Comparison of ENCODE assay signal across 32 cellular contexts in the genomic region with DNA sequence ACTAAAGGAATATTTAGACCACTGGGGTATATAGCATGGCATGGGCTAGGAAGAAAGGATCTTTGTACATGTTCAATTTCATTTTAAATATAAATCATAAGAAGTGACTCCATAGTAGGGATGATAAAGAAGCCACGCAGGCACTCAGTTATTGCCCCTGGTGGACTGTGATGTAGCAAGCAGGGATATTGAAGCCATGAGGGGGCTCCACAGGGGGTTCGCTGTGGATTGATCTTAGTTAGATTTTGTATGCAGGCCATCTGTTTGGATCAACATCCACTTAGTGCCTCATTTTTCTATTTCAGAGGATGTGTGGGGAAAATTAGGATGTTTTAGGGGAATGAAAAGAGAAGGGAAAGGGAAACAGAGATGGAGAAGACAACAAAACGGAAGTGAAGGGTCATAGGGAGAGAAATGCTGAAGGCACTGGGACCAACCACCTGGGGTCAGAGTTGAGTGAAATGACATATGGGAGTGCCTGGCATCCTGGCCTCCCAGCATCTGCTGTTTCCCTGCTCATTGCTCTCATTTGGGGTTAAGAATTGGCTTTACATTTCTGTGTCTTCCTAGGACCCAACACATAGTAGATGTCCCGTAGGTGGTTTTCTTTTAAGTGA. TPM values are rescaled to one million over a fixed set of nuclear protein-coding genes. Genes with fewer than 3 reads are reported as not detected.
A peak's percentile ranks its signal among the peaks of the same experiment; 100 is the strongest.
DNase-seq lines count a peak whose midpoint lies in the region; ATAC-seq, FAIRE-seq and TF ChIP-seq lines count a peak whose summit lies in the region.
"Had no signal": no experiment of that assay in that cellular context is flagged by ENCODE, and none has a peak within 500 bp of the region (broad histone marks: within the 10 kb centered on the region; RNA-seq: fewer than 3 reads in every experiment).

No MANE protein-coding gene starts in this region.

- ATAC-seq in GM19467 (IDR thresholded peaks at IDR 0.05; ENCODE audit: unreplicated experiment), result no peak
- ATAC-seq: activated CD4-positive, CD25-positive, alpha-beta regulatory T cell treated with anti-CD3 and anti-CD28 coated beads, Interleukin-2, amount 50 U/mL, for 24 hours; left lobe of liver; stimulated activated naive B cell treated with anti-CD40 and anti-IgM and Interleukin-4, amounts not matched to agents 10 μg/mL and 1 μg/mL and 100 μg/mL, for 72 hours had no signal

- peak overlapping the region; percentile 98 for H3K27ac Mint-ChIP-seq in glutamatergic neuron (ENCODE audit: unreplicated experiment)
- H3K27ac Mint-ChIP-seq: stimulated activated naive B cell treated with anti-CD40 and anti-IgM and Interleukin-4, amounts not matched to agents 10 μg/mL and 1 μg/mL and 100 μg/mL, for 72 hours; type B pancreatic cell had no signal

- H3K4me3 ChIP-seq in H7 (ENCODE audit: insufficient read depth, low read depth, low read length), result no peak overlapping the region
- H3K4me3 ChIP-seq: ascending aorta; BLaER1 treated with 17β-estradiol and CSF1 and Interleukin-3, amounts not matched to agents 10 nM and 100 nM had no signal

- peak; percentile 44 for DNase-seq in H7
- DNase-seq in NCI-H524 treated with DMSO at 0.1 percent for 48 hours (lab: John Stamatoyannopoulos, UW), result peak; percentile 56
- DNase-seq in glutamatergic neuron, result peak; percentile 52
- no peak for DNase-seq in RCC 7860 (ENCODE audit: low spot score)
- DNase-seq in DMS79 (lab: John Stamatoyannopoulos, UW), result no peak
- DNase-seq in T-helper 2 cell, result no peak
- DNase-seq: activated CD4-positive, alpha-beta T cell treated with anti-CD3 and anti-CD28 coated beads, Interleukin-2, amount 50 U/mL, for 48 hours; activated gamma-delta T cell treated with Interleukin-2 at 50 U/mL for 16 hours; activated T-cell treated with anti-CD3 and anti-CD28 coated beads, Interleukin-2, amount 50 U/mL, for 48 hours; Karpas-422; MV-4-11; NCI-H187; NCI-H774; small intestine; stimulated activated naive B cell treated with anti-CD40 and anti-IgM and Interleukin-4, amounts not matched to agents 10 μg/mL and 1 μg/mL and 100 μg/mL, for 72 hours; T-helper 1 cell had no signal

- FAIRE-seq in RCC 7860 (lab: Jason Lieb, UNC), result no peak
- FAIRE-seq: GM18507, GM19239, islet of Langerhans, small intestine, TTC549 had no signal

- TF ChIP-seq CTCF in C4-2B (conservative IDR thresholded peaks at IDR 0.05), result peak; percentile 18
- no peak for TF ChIP-seq CTCF in glutamatergic neuron (IDR thresholded peaks at IDR 0.05; ENCODE audit: partially characterized antibody, unreplicated experiment)

- H3K36me3 Mint-ChIP-seq in glutamatergic neuron (ENCODE audit: unreplicated experiment), result no peaks in the 10 kb centered on the region
- H3K36me3 Mint-ChIP-seq: type B pancreatic cell had no signal

- H3K4me3 Mint-ChIP-seq in glutamatergic neuron (ENCODE audit: unreplicated experiment), result peak overlapping the region; percentile 63
- H3K4me3 Mint-ChIP-seq: stimulated activated naive B cell treated with anti-CD40 and anti-IgM and Interleukin-4, amounts not matched to agents 10 μg/mL and 1 μg/mL and 100 μg/mL, for 72 hours; type B pancreatic cell had no signal

- peaks cover 9% of the 10 kb centered on the region for H3K27me3 Mint-ChIP-seq in glutamatergic neuron (ENCODE audit: unreplicated experiment)

- peaks cover 27% of the 10 kb centered on the region for H3K4me1 Mint-ChIP-seq in glutamatergic neuron (ENCODE audit: low read depth, unreplicated experiment)
- H3K4me1 Mint-ChIP-seq: stimulated activated naive B cell treated with anti-CD40 and anti-IgM and Interleukin-4, amounts not matched to agents 10 μg/mL and 1 μg/mL and 100 μg/mL, for 72 hours had no signal

- H3K27me3 ChIP-seq in H7 (ENCODE audit: control insufficient read depth, insufficient read depth, low read length), result no peaks in the 10 kb centered on the region
- H3K27me3 ChIP-seq: ascending aorta; BLaER1 treated with 17β-estradiol and CSF1 and Interleukin-3, amounts not matched to agents 10 nM and 100 nM had no signal

- H3K27ac ChIP-seq in C4-2B, result no peak overlapping the region
- H3K27ac ChIP-seq: ascending aorta; BLaER1 treated with 17β-estradiol and CSF1 and Interleukin-3, amounts not matched to agents 10 nM and 100 nM; parathyroid adenoma had no signal

- H3K36me3 ChIP-seq in H7 (replicated peaks; ENCODE audit: control insufficient read depth, insufficient read depth, low read length), result no peaks in the 10 kb centered on the region
- H3K36me3 ChIP-seq: ascending aorta; BLaER1 treated with 17β-estradiol and CSF1 and Interleukin-3, amounts not matched to agents 10 nM and 100 nM had no signal

- H3K9me3 Mint-ChIP-seq in glutamatergic neuron (ENCODE audit: unreplicated experiment), result peaks cover 16% of the 10 kb centered on the region
- H3K9me3 Mint-ChIP-seq: type B pancreatic cell had no signal

RNA-seq across cellular contexts. Expression of gene FREM3, which starts 11.2 kb away (rescaled TPM):
- total RNA-seq in H7 (2014; rRNA removed; shearing (Covaris generic)), result 0.04 TPM in 1 of 2 replicates, not detected in the other
- not detected for total RNA-seq in glutamatergic neuron (ENCODE audit: unreplicated experiment)
- total RNA-seq: ascending aorta, Daoy, glomerular endothelial cell, H4, left lobe of liver, SK-MEL-5 had no signal

Comparison
In these comparisons a context has a peak if more than half of its experiments do, and no peak if none do; other contexts are left out.
1. DNase-seq: peak in H7 (single experiment), NCI-H524 treated with DMSO at 0.1 percent for 48 hours (single experiment) and glutamatergic neuron (single experiment); none in RCC 7860 (single experiment), DMS79 (single experiment) and T-helper 2 cell (0 of 5).